Comparison of ENCODE assay signal across 1 cellular context in the genomic region with DNA sequence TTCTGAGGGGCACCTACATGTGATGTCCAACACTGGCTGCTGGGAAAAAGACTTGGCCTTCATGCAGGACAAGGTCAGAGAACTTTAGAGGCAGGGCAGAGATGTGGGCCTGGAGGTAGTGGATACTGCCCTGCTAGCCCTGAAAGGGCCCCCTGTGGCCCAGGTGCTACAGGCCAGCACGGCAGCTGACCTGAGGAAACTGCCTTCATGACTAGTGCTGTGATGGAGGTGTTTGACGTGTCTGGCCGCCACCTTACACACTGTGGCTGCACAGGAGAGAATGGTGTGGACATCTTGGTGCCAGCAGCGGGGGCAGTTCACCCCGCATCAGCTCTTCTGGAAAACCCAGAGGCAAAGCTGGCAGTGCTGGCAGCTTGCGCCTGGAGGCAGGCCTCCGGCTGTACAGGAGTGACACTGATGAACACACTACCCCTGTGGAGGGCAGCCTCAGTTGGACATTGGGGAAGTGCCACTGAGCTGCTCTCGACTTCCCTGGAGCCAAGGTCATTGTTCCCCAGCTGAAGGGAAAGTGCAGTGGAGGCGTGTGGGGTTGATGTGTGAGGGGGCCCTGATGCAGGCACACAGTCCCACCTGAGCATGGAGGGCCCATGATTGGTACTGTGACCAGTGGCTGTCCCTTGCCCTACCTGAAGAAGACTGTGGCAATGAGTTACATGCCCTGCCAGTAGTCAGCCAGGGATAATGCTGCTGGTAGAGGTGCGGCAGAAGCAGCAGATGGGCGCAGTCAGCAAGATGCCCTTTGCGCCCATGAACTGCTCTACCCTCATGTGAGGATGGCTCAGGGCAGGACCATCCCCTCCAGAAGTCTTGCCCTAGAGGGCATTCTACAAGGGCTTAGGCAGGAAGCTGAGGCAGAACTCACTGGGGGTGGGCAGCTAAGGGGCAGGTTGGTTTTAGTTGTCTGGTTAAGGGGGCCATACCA.
TF ChIP-seq lines count a peak whose summit lies in the region.

No MANE protein-coding gene starts in this region.

TF ChIP-seq in H1, 55 proteins besides CTCF, POLR2A, EP300 and RAD21:
- no peak for TF ChIP-seq YY1 (IDR thresholded peaks at IDR 0.05; ENCODE audit: low read depth, low read length)
- TF ChIP-seq, protein P1, sequence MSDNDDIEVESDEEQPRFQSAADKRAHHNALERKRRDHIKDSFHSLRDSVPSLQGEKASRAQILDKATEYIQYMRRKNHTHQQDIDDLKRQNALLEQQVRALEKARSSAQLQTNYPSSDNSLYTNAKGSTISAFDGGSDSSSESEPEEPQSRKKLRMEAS (IDR thresholded peaks at IDR 0.05): no peak
TF ChIP-seq in H1: peak in this region for 0.
